25 cellular contexts compared by ENCODE assay signal in genomic region chr3:191261304-191261638, GRCh38.
A peak's percentile ranks its signal among the peaks of the same experiment; 100 is the strongest.
DNase-seq lines count a peak whose midpoint lies in the region; ATAC-seq and TF ChIP-seq lines count a peak whose summit lies in the region.
"Had no signal": no experiment of that assay in that cellular context is flagged by ENCODE, and none has a peak within 500 bp of the region (broad histone marks: within the 10 kb centered on the region; RNA-seq: fewer than 3 reads in every experiment).

No MANE protein-coding gene starts in this region.

- H4K20me1 ChIP-seq in GM23338 (replicated peaks; ENCODE audit: insufficient read depth) (no peaks in the 10 kb centered on the region), OCI-LY7 (ENCODE audit: insufficient read depth, low read length) (no peaks in the 10 kb centered on the region)
- H4K20me1 ChIP-seq: BLaER1 had no signal

- intact Hi-C loops in OCI-LY7 (cut with micrococcal nuclease; ENCODE audit: unreplicated experiment), result no loop called here

- H3K79me2 ChIP-seq in GM23338 (replicated peaks; ENCODE audit: insufficient read depth) (no peaks in the 10 kb centered on the region), OCI-LY7 (ENCODE audit: insufficient read depth, low read depth, low read length) (no peaks in the 10 kb centered on the region)

- no peak overlapping the region for H3K4me3 ChIP-seq in GM23338
- no peak overlapping the region for H3K4me3 ChIP-seq in OCI-LY7 (ENCODE audit: low read depth, low read length, poor library complexity, severe bottlenecking)
- no peak overlapping the region for H3K4me3 ChIP-seq in iPS-20b (ENCODE audit: low read length)
- H3K4me3 ChIP-seq: BLaER1, GM12878, GM23248, SJSA1 had no signal

- DNase-seq in GM23338 (ENCODE audit: low spot score) (no peak), OCI-LY7 (ENCODE audit: low spot score) (no peak), D341Med (ENCODE audit: low spot score) (no peak), T-helper 9 cell (no peak)
- DNase-seq: CD4-positive, alpha-beta T cell; COR-L47; DND-41; GM23248; KBM-7; MM.1S; NCI-H1048; NCI-H1436 treated with DMSO at 0.1 percent for 48 hours; NCI-H1930; NCI-H226; NCI-H510A treated with DMSO at 0.1 percent for 48 hours; NCI-H748 treated with DMSO at 0.1 percent for 48 hours; T-helper 1 cell had no signal

- H3K36me3 ChIP-seq in GM23338 (ENCODE audit: insufficient read depth) (no peaks in the 10 kb centered on the region), OCI-LY7 (ENCODE audit: insufficient read depth, low read length) (no peaks in the 10 kb centered on the region), iPS-20b (ENCODE audit: insufficient read depth, low read depth, low read length) (no peaks in the 10 kb centered on the region)
- H3K36me3 ChIP-seq: BLaER1, SJSA1 had no signal

- ATAC-seq in GM23338 (peak; percentile 70), HG03196 (IDR thresholded peaks at IDR 0.05; ENCODE audit: unreplicated experiment) (no peak)
- no peak for ATAC-seq in stimulated activated memory B cell treated with anti-CD40 and anti-IgM and Interleukin-4, amounts not matched to agents 10 μg/mL and 1 μg/mL and 100 μg/mL, for 72 hours
- ATAC-seq: GM12878, HCT116, Right ventricle myocardium inferior had no signal

- H3K27me3 Mint-ChIP-seq in GM23338 (ENCODE audit: insufficient read depth, low read depth, poor library complexity), result peaks cover 2% of the 10 kb centered on the region
- H3K27me3 Mint-ChIP-seq in stimulated activated memory B cell treated with anti-CD40 and anti-IgM and Interleukin-4, amounts not matched to agents 10 μg/mL and 1 μg/mL and 100 μg/mL, for 72 hours, result no peaks in the 10 kb centered on the region

- H3K27ac ChIP-seq in GM23338 (ENCODE audit: low read depth), result peak overlapping the region; percentile 27
- peak overlapping the region; percentile 25 for H3K27ac ChIP-seq in OCI-LY7 (ENCODE audit: low read depth, low read length, poor library complexity, severe bottlenecking)
- H3K27ac ChIP-seq in iPS-20b (ENCODE audit: low read length), result no peak overlapping the region
- H3K27ac ChIP-seq: BLaER1, GM23248, SJSA1 had no signal

- no peaks in the 10 kb centered on the region for H3F3A ChIP-seq in GM23338 (replicated peaks; ENCODE audit: low read depth)

- no TSS peak for BruUV-seq in OCI-LY7 (replicated peaks; lab: Mats Ljungman, UMichigan)

- peak overlapping the region; percentile 75; the same call in 1 of the 2 replicates for H3K27ac Mint-ChIP-seq in GM23338
- H3K27ac Mint-ChIP-seq in stimulated activated memory B cell treated with anti-CD40 and anti-IgM and Interleukin-4, amounts not matched to agents 10 μg/mL and 1 μg/mL and 100 μg/mL, for 72 hours, result peak overlapping the region; percentile 81
- H3K27ac Mint-ChIP-seq: CD4-positive, alpha-beta T cell had no signal

- H3K27me3 ChIP-seq in GM23338 (ENCODE audit: insufficient read depth) (no peaks in the 10 kb centered on the region), iPS-20b (ENCODE audit: insufficient read depth, low read length) (no peaks in the 10 kb centered on the region)
- H3K27me3 ChIP-seq: BLaER1, SJSA1 had no signal

- H3K4me3 Mint-ChIP-seq in GM23338, result no peak overlapping the region
- no peak overlapping the region for H3K4me3 Mint-ChIP-seq in stimulated activated memory B cell treated with anti-CD40 and anti-IgM and Interleukin-4, amounts not matched to agents 10 μg/mL and 1 μg/mL and 100 μg/mL, for 72 hours
- H3K4me3 Mint-ChIP-seq: CD4-positive, alpha-beta T cell had no signal

- POLR2A ChIA-PET in OCI-LY7 (lab: Charles Lee), result interaction anchor here (1.6 to 4.1 kb wide), 4 partner anchors 9 to 38 kb away, joined by 3 to 31 read pairs (median 7); no protein-coding TSS in a partner anchor

- 0 out of 2 replicates have a peak overlapping the region, but pooled peaks have one; percentile 4 for H3K4me2 ChIP-seq in GM23338
- no peak overlapping the region for H3K4me2 ChIP-seq in OCI-LY7 (ENCODE audit: low read length)
- H3K4me2 ChIP-seq: BLaER1 had no signal

- H3K9me3 ChIP-seq in OCI-LY7 (ENCODE audit: low read length) (no peaks in the 10 kb centered on the region), iPS-20b (ENCODE audit: insufficient read depth, low read depth, low read length) (no peaks in the 10 kb centered on the region)
- H3K9me3 ChIP-seq: BLaER1, SJSA1 had no signal

- H3K4me1 ChIP-seq in GM23338 (ENCODE audit: insufficient read depth) (peaks cover 38% of the 10 kb centered on the region), OCI-LY7 (ENCODE audit: insufficient read depth, low read length, poor library complexity, severe bottlenecking) (peaks cover 64% of the 10 kb centered on the region), iPS-20b (ENCODE audit: insufficient read depth, low read length) (peaks cover 31% of the 10 kb centered on the region)
- H3K4me1 ChIP-seq: SJSA1 had no signal

- peak overlapping the region; percentile 38; the same call in 1 of the 2 replicates for H3K9ac ChIP-seq in iPS-20b (ENCODE audit: low read depth, low read length)
- H3K9ac ChIP-seq: BLaER1, GM23248 had no signal

- H3K36me3 Mint-ChIP-seq in GM23338 (ENCODE audit: low read depth), result no peaks in the 10 kb centered on the region
- peaks cover 5% of the 10 kb centered on the region for H3K36me3 Mint-ChIP-seq in stimulated activated memory B cell treated with anti-CD40 and anti-IgM and Interleukin-4, amounts not matched to agents 10 μg/mL and 1 μg/mL and 100 μg/mL, for 72 hours

- no peaks in the 10 kb centered on the region for H3K9me3 Mint-ChIP-seq in GM23338
- H3K9me3 Mint-ChIP-seq in stimulated activated memory B cell treated with anti-CD40 and anti-IgM and Interleukin-4, amounts not matched to agents 10 μg/mL and 1 μg/mL and 100 μg/mL, for 72 hours, result no peaks in the 10 kb centered on the region
- H3K9me3 Mint-ChIP-seq: CD4-positive, alpha-beta T cell had no signal

- peak overlapping the region; percentile 45; the same call in 1 of the 2 replicates for H2AFZ ChIP-seq in GM23338
- H2AFZ ChIP-seq in OCI-LY7 (ENCODE audit: low read length), result peak overlapping the region; percentile 72
- H2AFZ ChIP-seq: GM23248 had no signal

- H3K9me2 ChIP-seq in GM23338 (ENCODE audit: insufficient read depth) (no peaks in the 10 kb centered on the region), OCI-LY7 (ENCODE audit: insufficient read depth, low read length) (no peaks in the 10 kb centered on the region)

- no peak for TF ChIP-seq CTCF in GM23338 (conservative IDR thresholded peaks at IDR 0.05; ENCODE audit: low read depth in 2 of 2)
- no peak for TF ChIP-seq CTCF in OCI-LY7 (conservative IDR thresholded peaks at IDR 0.05; ENCODE audit: low read length)

- H3K4me1 Mint-ChIP-seq in GM23338, result peaks cover 32% of the 10 kb centered on the region
- H3K4me1 Mint-ChIP-seq in stimulated activated memory B cell treated with anti-CD40 and anti-IgM and Interleukin-4, amounts not matched to agents 10 μg/mL and 1 μg/mL and 100 μg/mL, for 72 hours, result peaks cover 44% of the 10 kb centered on the region

- CTCF ChIA-PET in OCI-LY7 (lab: Charles Lee; ENCODE audit: unreplicated experiment), result no interaction called here

TF ChIP-seq in GM23338, 12 proteins besides CTCF, POLR2A, EP300 and RAD21 (continues in another document):
- no peak for TF ChIP-seq POLR2AphosphoS5 (IDR thresholded peaks at IDR 0.05; ENCODE audit: low read depth)
- no peak for TF ChIP-seq EZH2 (IDR thresholded peaks at IDR 0.05; ENCODE audit: low read depth, unreplicated experiment)
